Comparison of ENCODE assay signal across 9 cellular contexts in genomic region chr3:134357914-134358811, GRCh38. TPM values are rescaled to one million over a fixed set of nuclear protein-coding genes. Genes with fewer than 3 reads are reported as not detected.
A peak's percentile ranks its signal among the peaks of the same experiment; 100 is the strongest.
DNase-seq lines count a peak whose midpoint lies in the region; ATAC-seq and TF ChIP-seq lines count a peak whose summit lies in the region.
"Had no signal": no experiment of that assay in that cellular context is flagged by ENCODE, and none has a peak within 500 bp of the region (broad histone marks: within the 10 kb centered on the region; RNA-seq: fewer than 3 reads in every experiment).

No MANE protein-coding gene starts in this region.

- 80 to 86% methylated on average over 6 to 10 of the region's 10 CpGs for WGBS in endodermal cell (ENCODE audit: insufficient coverage in 1 of 2, insufficient read length in 1 of 2), 2 experiments

- H3K9me3 Mint-ChIP-seq in activated CD4-positive, alpha-beta T cell treated with anti-CD3 and anti-CD28 coated beads for 36 hours (ENCODE audit: low read depth) = no peaks in the 10 kb centered on the region
- H3K9me3 Mint-ChIP-seq in endodermal cell = no peaks in the 10 kb centered on the region
- H3K9me3 Mint-ChIP-seq in activated T-helper 17 cell treated with anti-CD3 and anti-CD28 coated beads, Interleukin-2, amount 50 U/mL, for 72 hours = no peaks in the 10 kb centered on the region
- H3K9me3 Mint-ChIP-seq: dendritic cell treated with granulocyte-macrophage colony-stimulating factor and Interleukin-4, amounts not matched to agents 40 ng/mL and 50 ng/mL, for 4 days had no signal

- H3K9me3 ChIP-seq in endodermal cell (ENCODE audit: control insufficient read depth, low read length) = no peaks in the 10 kb centered on the region

- H3K9ac ChIP-seq in endodermal cell (ENCODE audit: extremely low read depth, low read length, poor library complexity, severe bottlenecking) = peak overlapping the region; percentile 4

- peak overlapping the region; percentile 89 for H3K27ac ChIP-seq in endodermal cell (ENCODE audit: low read depth, low read length)

- peak; percentile 47 for DNase-seq in activated CD4-positive, alpha-beta T cell treated with anti-CD3 and anti-CD28 coated beads for 36 hours
- no peak for DNase-seq in activated CD4-positive, alpha-beta T cell treated with anti-CD3 and anti-CD28 coated beads for 1 hour
- DNase-seq in NCI-H69 (lab: John Stamatoyannopoulos, UW) = peak; percentile 8
- DNase-seq in endodermal cell = peak; percentile 78
- DNase-seq in myocyte (ENCODE audit: low read depth) = peak; percentile 98
- no peak for DNase-seq in NCI-H2029 (lab: John Stamatoyannopoulos, UW)

- CTCF ChIA-PET in activated CD4-positive, alpha-beta T cell treated with anti-CD3 and anti-CD28 coated beads for 36 hours (lab: Charles Lee) = interaction anchor here (0.7 to 1.1 kb wide), 5 partner anchors 19 to 181 kb away, joined by 3 to 5 read pairs (median 3); no protein-coding TSS in a partner anchor

- H3K27me3 Mint-ChIP-seq in activated CD4-positive, alpha-beta T cell treated with anti-CD3 and anti-CD28 coated beads for 36 hours = no peaks in the 10 kb centered on the region
- H3K27me3 Mint-ChIP-seq in endodermal cell (ENCODE audit: insufficient read depth) = no peaks in the 10 kb centered on the region
- H3K27me3 Mint-ChIP-seq in activated T-helper 17 cell treated with anti-CD3 and anti-CD28 coated beads, Interleukin-2, amount 50 U/mL, for 72 hours = no peaks in the 10 kb centered on the region

- H3K36me3 ChIP-seq in endodermal cell (ENCODE audit: control insufficient read depth, insufficient read depth, low read length) = peaks cover 96% of the 10 kb centered on the region

- intact Hi-C loops in activated CD4-positive, alpha-beta T cell treated with anti-CD3 and anti-CD28 coated beads for 36 hours (cut with DNase I, micrococcal nuclease) = loop anchor here in 1 of 2 experiments (1.0 kb wide), 1 partner anchor 116 kb away; no protein-coding TSS in a partner anchor

- peaks cover under 1% of the 10 kb centered on the region for H3K4me1 Mint-ChIP-seq in activated CD4-positive, alpha-beta T cell treated with anti-CD3 and anti-CD28 coated beads for 36 hours
- H3K4me1 Mint-ChIP-seq in endodermal cell = peaks cover 32% of the 10 kb centered on the region
- no peaks in the 10 kb centered on the region for H3K4me1 Mint-ChIP-seq in activated T-helper 17 cell treated with anti-CD3 and anti-CD28 coated beads, Interleukin-2, amount 50 U/mL, for 72 hours

- H3K36me3 Mint-ChIP-seq in activated CD4-positive, alpha-beta T cell treated with anti-CD3 and anti-CD28 coated beads for 36 hours (ENCODE audit: low read depth) = no peaks in the 10 kb centered on the region
- peaks cover 71% of the 10 kb centered on the region for H3K36me3 Mint-ChIP-seq in endodermal cell (ENCODE audit: low read depth)
- H3K36me3 Mint-ChIP-seq in activated T-helper 17 cell treated with anti-CD3 and anti-CD28 coated beads, Interleukin-2, amount 50 U/mL, for 72 hours (ENCODE audit: low read depth) = no peaks in the 10 kb centered on the region

- H3K4me1 ChIP-seq in endodermal cell (ENCODE audit: control insufficient read depth, insufficient read depth, low read length) = peaks cover 23% of the 10 kb centered on the region

- H3K4me3 Mint-ChIP-seq in activated CD4-positive, alpha-beta T cell treated with anti-CD3 and anti-CD28 coated beads for 36 hours = no peak overlapping the region
- H3K4me3 Mint-ChIP-seq in endodermal cell = no peak overlapping the region
- H3K4me3 Mint-ChIP-seq in activated T-helper 17 cell treated with anti-CD3 and anti-CD28 coated beads, Interleukin-2, amount 50 U/mL, for 72 hours = no peak overlapping the region
- H3K4me3 Mint-ChIP-seq: dendritic cell treated with granulocyte-macrophage colony-stimulating factor and Interleukin-4, amounts not matched to agents 40 ng/mL and 50 ng/mL, for 4 days had no signal

- TF ChIP-seq CTCF in endodermal cell (conservative IDR thresholded peaks at IDR 0.05) = peak; percentile 68

- no peaks in the 10 kb centered on the region for H3K27me3 ChIP-seq in endodermal cell (ENCODE audit: control insufficient read depth, insufficient read depth, low read length, poor library complexity, severe bottlenecking)

- no peak overlapping the region for H3K27ac Mint-ChIP-seq in activated CD4-positive, alpha-beta T cell treated with anti-CD3 and anti-CD28 coated beads for 36 hours
- H3K27ac Mint-ChIP-seq in endodermal cell = peak overlapping the region; percentile 90
- H3K27ac Mint-ChIP-seq in activated T-helper 17 cell treated with anti-CD3 and anti-CD28 coated beads, Interleukin-2, amount 50 U/mL, for 72 hours = no peak overlapping the region
- H3K27ac Mint-ChIP-seq: dendritic cell treated with granulocyte-macrophage colony-stimulating factor and Interleukin-4, amounts not matched to agents 40 ng/mL and 50 ng/mL, for 4 days had no signal

- no peak for ATAC-seq in activated CD4-positive, alpha-beta T cell treated with anti-CD3 and anti-CD28 coated beads for 36 hours
- ATAC-seq in activated T-helper 17 cell treated with anti-CD3 and anti-CD28 coated beads, Interleukin-2, amount 50 U/mL, for 72 hours (replicated peaks) = no peak
- no peak for ATAC-seq in GM21737 (IDR thresholded peaks at IDR 0.05; ENCODE audit: unreplicated experiment)

- H3K4me3 ChIP-seq in endodermal cell (ENCODE audit: low read length) = no peak overlapping the region

- POLR2A ChIA-PET in activated CD4-positive, alpha-beta T cell treated with anti-CD3 and anti-CD28 coated beads for 36 hours (lab: Charles Lee) = no interaction called here

RNA-seq across cellular contexts. Expression of gene AMOTL2, which starts 16.1 kb away (rescaled TPM):
- under 1 TPM; 0.32 to 0.42 TPM for total RNA-seq in activated CD4-positive, alpha-beta T cell treated with anti-CD3 and anti-CD28 coated beads for 36 hours
- total RNA-seq in endodermal cell (100 to 1,000 TPM; 109 to 153 TPM), myocyte (116 and 125 TPM in 2 replicates)
- 59.2 TPM for polyA plus RNA-seq in endodermal cell (2013, experiment 1 of 2)
- 56.9 TPM for polyA plus RNA-seq in endodermal cell (2013, experiment 2 of 2)
- 77.4 TPM for polyA plus RNA-seq in myocyte (2012)
- total RNA-seq in activated T-helper 17 cell treated with anti-CD3 and anti-CD28 coated beads, Interleukin-2, amount 50 U/mL, for 72 hours = not detected

Comparison
In these comparisons a context has a peak if more than half of its experiments do, and no peak if none do; other contexts are left out.
1. DNase-seq: peak in activated CD4-positive, alpha-beta T cell treated with anti-CD3 and anti-CD28 coated beads for 36 hours (single experiment), NCI-H69 (single experiment), endodermal cell (single experiment) and myocyte (single experiment); none in activated CD4-positive, alpha-beta T cell treated with anti-CD3 and anti-CD28 coated beads for 1 hour (single experiment) and NCI-H2029 (single experiment).
2. RNA of gene AMOTL2, which starts 16.1 kb away (total RNA-seq): 109 to 153 TPM in endodermal cell and 116 to 125 TPM in myocyte; 0.32 to 0.42 TPM in activated CD4-positive, alpha-beta T cell treated with anti-CD3 and anti-CD28 coated beads for 36 hours and not detected in activated T-helper 17 cell treated with anti-CD3 and anti-CD28 coated beads, Interleukin-2, amount 50 U/mL, for 72 hours; every median in the first group is over 10 times any median in the second.